Comparison of ENCODE assay signal across 1 cellular context in the genomic region with DNA sequence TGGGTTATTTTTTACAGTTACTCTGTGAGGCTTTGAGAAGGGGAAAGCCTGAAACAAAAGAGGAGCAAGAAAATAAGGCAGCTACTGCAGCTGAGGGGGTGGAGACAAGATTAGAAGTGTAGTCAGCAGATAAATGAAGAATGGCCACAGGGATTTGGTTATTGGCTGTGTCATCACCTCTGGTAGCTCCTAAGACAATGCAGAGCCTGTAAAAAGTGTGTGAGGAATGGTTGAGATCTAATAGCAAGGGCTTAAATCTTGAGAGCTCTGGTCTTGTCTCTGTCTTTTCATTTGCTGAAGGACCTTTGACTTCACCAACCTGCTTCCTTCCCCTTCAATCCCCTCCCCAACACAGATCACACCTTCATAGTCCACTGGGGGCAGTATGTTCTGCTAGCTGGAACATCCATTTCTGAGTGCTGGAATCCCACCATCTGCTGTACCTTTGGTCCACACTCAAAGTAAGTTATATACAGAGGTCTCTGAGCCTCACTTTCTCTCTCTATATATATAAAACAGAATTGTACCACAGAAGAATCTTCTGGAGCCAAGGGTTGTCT.
TF ChIP-seq lines count a peak whose summit lies in the region.

No MANE protein-coding gene starts in this region.

TF ChIP-seq in HEK293T, 16 proteins besides CTCF, POLR2A, EP300 and RAD21:
- no peak for TF ChIP-seq LEF1 (IDR thresholded peaks at IDR 0.05; ENCODE audit: borderline replicate concordance)
- TF ChIP-seq L3MBTL2 (conservative IDR thresholded peaks at IDR 0.05), result no peak
- TF ChIP-seq SP1 (IDR thresholded peaks at IDR 0.05), result no peak
- no peak for TF ChIP-seq FOXM1 (IDR thresholded peaks at IDR 0.05; ENCODE audit: borderline replicate concordance)
- TF ChIP-seq TARDBP (IDR thresholded peaks at IDR 0.05), result no peak
- TF ChIP-seq CTBP1 (IDR thresholded peaks at IDR 0.05; ENCODE audit: borderline replicate concordance), result no peak
- no peak for TF ChIP-seq ZNF384 (IDR thresholded peaks at IDR 0.05)
- TF ChIP-seq SUZ12 (IDR thresholded peaks at IDR 0.05), result no peak
- no peak for TF ChIP-seq FOXA1 (IDR thresholded peaks at IDR 0.05)
- no peak for TF ChIP-seq ELF4 (IDR thresholded peaks at IDR 0.05)
- no peak for TF ChIP-seq ARNT (IDR thresholded peaks at IDR 0.05)
- TF ChIP-seq HDGF (IDR thresholded peaks at IDR 0.05; ENCODE audit: borderline replicate concordance), result no peak
- TF ChIP-seq, protein P1, sequence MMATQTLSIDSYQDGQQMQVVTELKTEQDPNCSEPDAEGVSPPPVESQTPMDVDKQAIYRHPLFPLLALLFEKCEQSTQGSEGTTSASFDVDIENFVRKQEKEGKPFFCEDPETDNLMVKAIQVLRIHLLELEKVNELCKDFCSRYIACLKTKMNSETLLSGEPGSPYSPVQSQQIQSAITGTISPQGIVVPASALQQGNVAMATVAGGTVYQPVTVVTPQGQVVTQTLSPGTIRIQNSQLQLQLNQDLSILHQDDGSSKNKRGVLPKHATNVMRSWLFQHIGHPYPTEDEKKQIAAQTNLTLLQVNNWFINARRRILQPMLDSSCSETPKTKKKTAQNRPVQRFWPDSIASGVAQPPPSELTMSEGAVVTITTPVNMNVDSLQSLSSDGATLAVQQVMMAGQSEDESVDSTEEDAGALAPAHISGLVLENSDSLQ (IDR thresholded peaks at IDR 0.05), result no peak
- TF ChIP-seq BHLHE40 (IDR thresholded peaks at IDR 0.05; ENCODE audit: borderline replicate concordance), result no peak
- TF ChIP-seq NFRKB (IDR thresholded peaks at IDR 0.05), result no peak
